In genomic region chr4:138513535-138513934, GRCh38 we compare ENCODE assay signal across 29 cellular contexts.
"Had no signal": no experiment of that assay in that cellular context is flagged by ENCODE, and none has a peak within 500 bp of the region (broad histone marks: within the 10 kb centered on the region; RNA-seq: fewer than 3 reads in every experiment).

No MANE protein-coding gene starts in this region.

- H3K4me1 ChIP-seq: left lung, lower lobe of right lung, parathyroid adenoma, psoas muscle, stomach, testis, thyroid gland, transverse colon, upper lobe of left lung, vagina had no signal

- H3K27me3 ChIP-seq: left lung, neural progenitor cell, stomach, testis, thyroid gland, transverse colon, upper lobe of left lung, vagina had no signal

- H3K4me3 ChIP-seq: left lung, lower lobe of right lung, neural progenitor cell, psoas muscle, skin epidermis, stomach, testis, thyroid gland, transverse colon, upper lobe of left lung, vagina had no signal

- DNase-seq: hippocampal formation; kidney glomerular epithelial cell; left cardiac atrium; left lung; lower lobe of right lung; mammary epithelial cell; mesenchymal stem cell; naive B cell; natural killer cell; nephron progenitor cell; occipital lobe; psoas muscle; stimulated activated CD4-positive, alpha-beta T cell treated with anti-CD3 and anti-CD28 coated beads, Interleukin-12 subunit alpha, Interleukin-12 subunit beta, amount 100 ng/mL, for 4 hours; stimulated activated CD4-positive, alpha-beta T cell treated with anti-CD3 and anti-CD28 coated beads, Interleukin-15, amount 100 ng/mL, for 24 hours; stimulated activated CD4-positive, alpha-beta T cell treated with anti-CD3 and anti-CD28 coated beads, Interleukin-2, amount 100 ng/mL, for 24 hours; stimulated activated CD4-positive, alpha-beta T cell treated with anti-CD3 and anti-CD28 coated beads, Interleukin-4, amount 100 ng/mL, for 1 hour; stimulated activated naive B cell treated with anti-CD40 and anti-IgM and Interleukin-4, amounts not matched to agents 10 μg/mL and 1 μg/mL and 100 μg/mL, for 72 hours; stimulated activated naive CD8-positive, alpha-beta T cell treated with anti-CD3 and anti-CD28 coated beads, Interleukin-15, Interleukin-2, amounts not matched to agents 100 U/mL and 50 U/mL, for 24 hours; stomach; testis; thyroid gland; transverse colon; upper lobe of left lung had no signal

- H3K79me2 ChIP-seq: parathyroid adenoma had no signal

- H2AFZ ChIP-seq: neural progenitor cell, parathyroid adenoma had no signal

- H3K4me2 ChIP-seq: neural progenitor cell had no signal

- H3K9me3 ChIP-seq: left lung, lower lobe of right lung, neutrophil, psoas muscle, stomach, testis, thyroid gland, transverse colon, upper lobe of left lung, vagina had no signal

- FAIRE-seq: keratinocyte had no signal

- H3K36me3 ChIP-seq: left lung, lower lobe of right lung, neural progenitor cell, neutrophil, stomach, thyroid gland, transverse colon, upper lobe of left lung, vagina had no signal

- ATAC-seq: left cardiac atrium; left lung; lower lobe of right lung; natural killer cell; psoas muscle; stimulated activated naive B cell treated with anti-CD40 and anti-IgM and Interleukin-4, amounts not matched to agents 10 μg/mL and 1 μg/mL and 100 μg/mL, for 72 hours; stimulated activated naive CD8-positive, alpha-beta T cell treated with anti-CD3 and anti-CD28 coated beads, Interleukin-15, Interleukin-2, amounts not matched to agents 100 U/mL and 50 U/mL, for 24 hours had no signal

- H3K27ac ChIP-seq: left lung, lower lobe of right lung, neural progenitor cell, neutrophil, parathyroid adenoma, psoas muscle, skin epidermis, stomach, testis, thyroid gland, transverse colon, upper lobe of left lung, vagina had no signal

- H3K9ac ChIP-seq: neural progenitor cell, parathyroid adenoma had no signal
